In the genomic region with DNA sequence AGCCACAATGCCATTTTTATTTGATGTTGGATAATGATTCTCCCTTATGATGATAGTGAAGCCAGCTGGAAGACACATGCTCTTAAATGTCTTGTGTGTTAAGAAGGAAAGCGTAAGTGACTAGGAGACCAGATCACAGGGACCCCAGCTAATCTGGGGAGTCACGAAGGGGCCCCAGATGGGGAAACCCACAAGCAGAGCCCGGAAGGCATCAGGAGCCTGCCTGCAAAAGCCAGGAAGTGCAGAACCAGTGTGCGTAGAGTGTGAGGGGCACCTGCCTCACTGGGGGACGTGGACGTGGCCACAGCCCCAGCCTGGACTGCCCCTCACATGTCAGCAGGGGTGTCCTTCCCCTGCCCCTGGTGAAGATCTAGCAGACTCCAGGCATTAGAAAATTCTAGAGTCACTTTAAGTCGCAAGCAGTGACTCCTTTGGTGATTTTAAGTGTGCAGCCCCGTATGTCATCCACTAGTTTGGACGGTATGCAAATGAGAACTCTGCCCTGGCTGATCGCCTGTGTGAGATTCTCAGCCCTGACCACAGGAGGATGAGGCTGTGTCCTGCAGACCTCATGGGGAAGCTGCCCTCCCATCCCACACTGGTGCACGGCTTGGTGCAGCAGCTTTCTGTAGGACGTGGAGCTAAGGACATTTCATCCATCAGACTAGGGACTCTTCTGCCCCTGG, we compare ENCODE assay signal across 18 cellular contexts.
"Had no signal": no experiment of that assay in that cellular context is flagged by ENCODE, and none has a peak within 500 bp of the region (broad histone marks: within the 10 kb centered on the region; RNA-seq: fewer than 3 reads in every experiment).

No MANE protein-coding gene starts in this region.

- H3K4me1 ChIP-seq: body of pancreas, gastroesophageal sphincter, lower lobe of right lung, spleen, suprapubic skin had no signal

- H3K36me3 Mint-ChIP-seq: activated naive CD4-positive, alpha-beta T cell treated with anti-CD3 and anti-CD28 coated beads, Interleukin-2, amount 50 U/mL, for 24 hours; mesothelial cell of epicardium; T-cell had no signal

- H3K4me2 ChIP-seq: hepatocyte had no signal

- H3K9me3 Mint-ChIP-seq: activated CD4-positive, alpha-beta T cell treated with anti-CD3 and anti-CD28 coated beads, Interleukin-2, amount 10 ng/mL, durations not matched to agents 7 days and 5 days; activated naive CD4-positive, alpha-beta T cell treated with anti-CD3 and anti-CD28 coated beads, Interleukin-2, amount 50 U/mL, for 24 hours; effector memory CD8-positive, alpha-beta T cell; mesothelial cell of epicardium; T-cell had no signal

- H3K9me3 ChIP-seq: body of pancreas, gastroesophageal sphincter, lower lobe of right lung, spleen, suprapubic skin had no signal

- H2AFZ ChIP-seq: hepatocyte had no signal

- H3K36me3 ChIP-seq: gastroesophageal sphincter, lower lobe of right lung, spleen, suprapubic skin, WERI-Rb-1 had no signal

- H3K79me2 ChIP-seq: hepatocyte had no signal

- H3K27ac Mint-ChIP-seq: activated CD4-positive, alpha-beta T cell treated with anti-CD3 and anti-CD28 coated beads, Interleukin-2, amount 10 ng/mL, durations not matched to agents 7 days and 5 days; activated naive CD4-positive, alpha-beta T cell treated with anti-CD3 and anti-CD28 coated beads, Interleukin-2, amount 50 U/mL, for 24 hours; effector memory CD8-positive, alpha-beta T cell; mesothelial cell of epicardium; T-cell had no signal

- H3K27ac ChIP-seq: body of pancreas, epithelial cell of prostate, gastroesophageal sphincter, hepatocyte, lower lobe of right lung, spleen, suprapubic skin, WERI-Rb-1 had no signal

- H3K27me3 ChIP-seq: hepatocyte had no signal

- H3K4me1 Mint-ChIP-seq: mesothelial cell of epicardium had no signal

- DNase-seq: activated CD4-positive, alpha-beta T cell treated with anti-CD3 and anti-CD28 coated beads, Interleukin-2, amount 10 ng/mL, durations not matched to agents 7 days and 5 days; activated T-cell treated with anti-CD3 and anti-CD28 coated beads, Interleukin-2, amount 50 U/mL, for 1 hour; body of pancreas; central memory CD4-positive, alpha-beta T cell; effector memory CD8-positive, alpha-beta T cell; lower lobe of right lung; right cardiac atrium; spleen; stimulated activated CD4-positive, alpha-beta T cell treated with anti-CD3 and anti-CD28 coated beads, Interleukin-1b, Interleukin-23, amount 100 ng/mL, for 48 hours; stimulated activated naive CD4-positive, alpha-beta T cell; T-cell; WERI-Rb-1 had no signal

- ATAC-seq: body of pancreas; effector memory CD8-positive, alpha-beta T cell; gastroesophageal sphincter; lower lobe of right lung; right cardiac atrium had no signal

- H3K4me3 ChIP-seq: body of pancreas, gastroesophageal sphincter, hepatocyte, lower lobe of right lung, spleen, suprapubic skin had no signal

- H3K4me3 Mint-ChIP-seq: activated CD4-positive, alpha-beta T cell treated with anti-CD3 and anti-CD28 coated beads, Interleukin-2, amount 10 ng/mL, durations not matched to agents 7 days and 5 days; activated naive CD4-positive, alpha-beta T cell treated with anti-CD3 and anti-CD28 coated beads, Interleukin-2, amount 50 U/mL, for 24 hours; effector memory CD8-positive, alpha-beta T cell; mesothelial cell of epicardium had no signal
